Comparison of ENCODE assay signal across 13 cellular contexts in genomic region chr4:78293841-78294301, GRCh38.
DNase-seq lines count a peak whose midpoint lies in the region; ATAC-seq and TF ChIP-seq lines count a peak whose summit lies in the region.
"Had no signal": no experiment of that assay in that cellular context is flagged by ENCODE, and none has a peak within 500 bp of the region (broad histone marks: within the 10 kb centered on the region; RNA-seq: fewer than 3 reads in every experiment).

No MANE protein-coding gene starts in this region.

- DNase-seq in AG09319 (ENCODE audit: extremely low read depth, low read depth), result no peak
- peak; percentile 77 for DNase-seq in HT1080 (ENCODE audit: low read depth)
- DNase-seq in brain microvascular endothelial cell, result peak; percentile 94
- no peak for DNase-seq in left lung
- no peak for DNase-seq in ecto neural progenitor cell (ENCODE audit: low spot score)
- DNase-seq in esophagus muscularis mucosa (ENCODE audit: extremely low spot score), result no peak
- no peak for DNase-seq in DMS79 treated with DMSO at 0.1 percent for 48 hours (lab: John Stamatoyannopoulos, UW)
- DNase-seq: activated naive CD4-positive, alpha-beta T cell treated with anti-CD3 and anti-CD28 coated beads, Interleukin-2, amount 50 U/mL, for 16 hours; midbrain; NCI-H526 treated with DMSO at 0.1 percent for 48 hours; upper lobe of left lung had no signal

- H3K4me3 ChIP-seq in brain microvascular endothelial cell (ENCODE audit: low read depth, low read length), result no peak overlapping the region
- H3K4me3 ChIP-seq in left lung, result no peak overlapping the region
- H3K4me3 ChIP-seq in esophagus muscularis mucosa, result no peak overlapping the region
- H3K4me3 ChIP-seq: upper lobe of left lung had no signal

- H3K27ac ChIP-seq in brain microvascular endothelial cell (peak overlapping the region; percentile 87), left lung (no peak overlapping the region), esophagus muscularis mucosa (replicated peaks in 1 of 4) (no peak overlapping the region)
- H3K27ac ChIP-seq: epithelial cell of prostate, upper lobe of left lung had no signal

- no peak overlapping the region for H3K4me3 Mint-ChIP-seq in activated T-helper 17 cell treated with anti-CD3 and anti-CD28 coated beads, Interleukin-2, amount 50 U/mL, for 72 hours

- peaks cover 0 to 10% of the 10 kb centered on the region in 2 donors for H3K4me1 ChIP-seq in left lung
- H3K4me1 ChIP-seq in esophagus muscularis mucosa, result peaks cover 9 to 24% (median 15%) of the 10 kb centered on the region in 4 donors

- no peak for TF ChIP-seq POLR2A in esophagus muscularis mucosa (IDR thresholded peaks at IDR 0.05; ENCODE audit: low read depth)

- no peaks in the 10 kb centered on the region for H3K9me3 ChIP-seq in left lung
- H3K9me3 ChIP-seq in esophagus muscularis mucosa, result no peaks in the 10 kb centered on the region
- H3K9me3 ChIP-seq: upper lobe of left lung had no signal

- peak; percentile 18 for TF ChIP-seq CTCF in AG09319 (IDR thresholded peaks at IDR 0.05; ENCODE audit: low read depth, low read length)
- peak; percentile 50 for TF ChIP-seq CTCF in brain microvascular endothelial cell (IDR thresholded peaks at IDR 0.05; ENCODE audit: low read depth, low read length, missing control alignments)
- TF ChIP-seq CTCF in left lung (IDR thresholded peaks at IDR 0.05), result no peak
- no peak for TF ChIP-seq CTCF in esophagus muscularis mucosa (IDR thresholded peaks at IDR 0.05)

- ATAC-seq in left lung, result peak; percentile 52
- ATAC-seq in activated T-helper 17 cell treated with anti-CD3 and anti-CD28 coated beads, Interleukin-2, amount 50 U/mL, for 72 hours (replicated peaks), result no peak

- TF ChIP-seq EP300 in esophagus muscularis mucosa (IDR thresholded peaks at IDR 0.05), result no peak

- no peaks in the 10 kb centered on the region for H3K36me3 ChIP-seq in brain microvascular endothelial cell (replicated peaks)
- H3K36me3 ChIP-seq in left lung, result no peaks in the 10 kb centered on the region
- no peaks in the 10 kb centered on the region for H3K36me3 ChIP-seq in esophagus muscularis mucosa
- H3K36me3 ChIP-seq: upper lobe of left lung had no signal

- intact Hi-C loops in left lung (cut with DNase I), result no loop called here
- intact Hi-C loops in esophagus muscularis mucosa (cut with DNase I), result no loop called here

- H3K4me1 Mint-ChIP-seq in activated T-helper 17 cell treated with anti-CD3 and anti-CD28 coated beads, Interleukin-2, amount 50 U/mL, for 72 hours, result no peaks in the 10 kb centered on the region

- peaks cover 9% of the 10 kb centered on the region for H3K27me3 Mint-ChIP-seq in activated T-helper 17 cell treated with anti-CD3 and anti-CD28 coated beads, Interleukin-2, amount 50 U/mL, for 72 hours

- H3K27me3 ChIP-seq in brain microvascular endothelial cell (replicated peaks) (no peaks in the 10 kb centered on the region), left lung (no peaks in the 10 kb centered on the region), esophagus muscularis mucosa (no peaks in the 10 kb centered on the region)
- H3K27me3 ChIP-seq: upper lobe of left lung had no signal

- H3K27ac Mint-ChIP-seq in activated T-helper 17 cell treated with anti-CD3 and anti-CD28 coated beads, Interleukin-2, amount 50 U/mL, for 72 hours, result no peak overlapping the region

- WGBS in esophagus muscularis mucosa, result 57% methylated on average over 4 of the region's 4 CpGs

- in situ Hi-C loops in brain microvascular endothelial cell (cut with HindIII; ENCODE audit: low pct_ligation_motif_present, low sequenced_read_pairs), result no loop called here

- no peaks in the 10 kb centered on the region for H3K36me3 Mint-ChIP-seq in activated T-helper 17 cell treated with anti-CD3 and anti-CD28 coated beads, Interleukin-2, amount 50 U/mL, for 72 hours (ENCODE audit: low read depth)

- H3K9me3 Mint-ChIP-seq in activated T-helper 17 cell treated with anti-CD3 and anti-CD28 coated beads, Interleukin-2, amount 50 U/mL, for 72 hours, result no peaks in the 10 kb centered on the region

Comparison
In these comparisons a context has a peak if more than half of its experiments do, and no peak if none do; other contexts are left out.
1. DNase-seq: peak in HT1080 (single experiment) and brain microvascular endothelial cell (single experiment); none in AG09319 (single experiment), left lung (0 of 2), ecto neural progenitor cell (single experiment), esophagus muscularis mucosa (single experiment) and DMS79 treated with DMSO at 0.1 percent for 48 hours (single experiment).
2. CTCF ChIP-seq: peak in AG09319 (single experiment) and brain microvascular endothelial cell (single experiment); none in left lung (0 of 2) and esophagus muscularis mucosa (0 of 3).